8 cellular contexts compared by ENCODE assay signal in the genomic region with DNA sequence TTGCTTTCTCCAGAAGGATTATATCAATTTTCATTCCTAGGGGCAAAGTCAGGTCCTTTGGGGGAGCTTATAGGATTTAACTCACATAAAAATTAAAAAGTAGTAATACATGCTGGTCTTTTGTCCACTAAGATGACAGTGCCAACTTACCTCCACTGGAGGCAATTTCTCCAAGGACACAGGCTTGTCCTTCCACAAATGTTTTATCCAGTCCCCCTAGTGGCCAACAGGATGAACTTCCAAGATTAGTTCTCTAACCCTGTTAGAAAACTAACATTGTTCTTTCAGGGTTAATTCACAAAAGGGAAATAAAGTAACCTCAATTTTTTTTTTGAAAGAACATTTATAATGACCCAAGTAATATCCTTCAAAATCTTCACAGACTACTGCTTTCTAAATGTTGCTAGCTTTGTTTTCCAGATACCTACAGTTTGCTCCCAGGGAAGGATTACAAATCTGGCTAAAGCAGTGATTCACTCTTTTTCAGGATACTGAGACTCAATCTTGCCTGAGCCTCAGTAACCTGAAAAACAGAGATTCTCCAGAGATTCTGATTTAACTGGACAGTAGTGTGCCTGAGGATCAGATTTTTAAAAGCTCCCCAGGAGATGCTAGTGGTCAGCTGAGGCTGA. TPM values are rescaled to one million over a fixed set of nuclear protein-coding genes. Genes with fewer than 3 reads are reported as not detected.
DNase-seq lines count a peak whose midpoint lies in the region; ATAC-seq, FAIRE-seq and TF ChIP-seq lines count a peak whose summit lies in the region.

No MANE protein-coding gene starts in this region.

- no peaks in the 10 kb centered on the region for H4K20me1 ChIP-seq in GM12878 (ENCODE audit: control insufficient read depth, insufficient read depth)

- no peak overlapping the region for H3K4me3 Mint-ChIP-seq in activated CD4-positive, alpha-beta memory T cell treated with anti-CD3 and anti-CD28 coated beads for 36 hours

- H3K4me2 ChIP-seq in GM12878 (ENCODE audit: control insufficient read depth, insufficient read depth), result no peak overlapping the region

- no peak for TF ChIP-seq EP300 in GM12878 (IDR thresholded peaks at IDR 0.05; ENCODE audit: borderline replicate concordance in 1 of 2, control insufficient read depth in 1 of 2, low read depth in 2 of 2, low read length in 2 of 2)

- no peak overlapping the region for H2AFZ ChIP-seq in GM12878 (ENCODE audit: control insufficient read depth, low read depth, low read length)

- H3K27ac ChIP-seq in GM12878 (ENCODE audit: control insufficient read depth, insufficient read depth), result no peak overlapping the region
- H3K27ac ChIP-seq in testis, result no peak overlapping the region

- H3K9me3 ChIP-seq in GM12878 (replicated peaks; ENCODE audit: control insufficient read depth, insufficient read depth, low read length) (no peaks in the 10 kb centered on the region), testis (no peaks in the 10 kb centered on the region)

- no peaks in the 10 kb centered on the region for H3K36me3 ChIP-seq in GM12878 (ENCODE audit: control insufficient read depth in 2 of 2, insufficient read depth in 2 of 2, low read length in 1 of 2)
- H3K36me3 ChIP-seq in testis (ENCODE audit: low read depth, missing control alignments), result no peaks in the 10 kb centered on the region

- BruUV-seq in GM12878 (replicated peaks; lab: Mats Ljungman, UMichigan), result no TSS peak

- SMC1A ChIA-PET in GM12878 (lab: Charles Lee; ENCODE audit: uncharacterized antibody, unreplicated experiment), result interaction anchor here (0.6 to 5.5 kb wide), 27 partner anchors 10 to 271 kb away, joined by 3 to 54 read pairs (median 5); no protein-coding TSS in a partner anchor

- H3K27me3 Mint-ChIP-seq in activated CD4-positive, alpha-beta memory T cell treated with anti-CD3 and anti-CD28 coated beads for 36 hours, result no peaks in the 10 kb centered on the region

- DNase-seq in D341Med (ENCODE audit: low spot score), result peak; percentile 58
- peak; percentile 68 for DNase-seq in HEK293T (ENCODE audit: extremely low spot score)
- DNase-seq in NCI-H82 treated with DMSO at 0.1 percent for 48 hours (lab: John Stamatoyannopoulos, UW; ENCODE audit: unreplicated experiment), result peak; percentile 60
- DNase-seq in GM12878 (ENCODE audit: low read depth, low spot score), result no peak
- peak; percentile 68 for DNase-seq in iris pigment epithelial cell (ENCODE audit: low read depth)
- peak; percentile 51 for DNase-seq in testis
- no peak for DNase-seq in activated CD4-positive, alpha-beta memory T cell treated with anti-CD3 and anti-CD28 coated beads for 36 hours

- POLR2A ChIA-PET in HEK293T (lab: Yijun Ruan, JAX) (interaction anchor here (1.4 kb wide), 1 partner anchor 15 kb away, joined by 6 read pairs; no protein-coding TSS in a partner anchor), GM12878 (lab: Charles Lee) (interaction anchor here (0.5 to 1.6 kb wide), 4 partner anchors 26 to 308 kb away, joined by 3 to 5 read pairs (median 4); no protein-coding TSS in a partner anchor)
- POLR2A ChIA-PET in activated CD4-positive, alpha-beta memory T cell treated with anti-CD3 and anti-CD28 coated beads for 36 hours (lab: Charles Lee), result interaction anchor here (1.4 kb wide), 1 partner anchor 11 kb away, joined by 3 read pairs; no protein-coding TSS in a partner anchor

- no peak for TF ChIP-seq POLR2A in GM12878 (IDR thresholded peaks at IDR 0.05; ENCODE audit: low read depth, low read length)
- no peak for TF ChIP-seq POLR2A in testis (IDR thresholded peaks at IDR 0.05)

- no peak overlapping the region for H3K4me3 ChIP-seq in GM12878
- H3K4me3 ChIP-seq in testis, result no peak overlapping the region

- no peaks in the 10 kb centered on the region for H3K9me3 Mint-ChIP-seq in activated CD4-positive, alpha-beta memory T cell treated with anti-CD3 and anti-CD28 coated beads for 36 hours

- no peak overlapping the region for H3K9ac ChIP-seq in GM12878 (ENCODE audit: control insufficient read depth, insufficient read depth, low read length)

- H3K27ac Mint-ChIP-seq in activated CD4-positive, alpha-beta memory T cell treated with anti-CD3 and anti-CD28 coated beads for 36 hours, result no peak overlapping the region

- H3K27me3 ChIP-seq in GM12878 (replicated peaks in 1 of 2; ENCODE audit: control insufficient read depth in 2 of 2, insufficient read depth in 2 of 2, low read length in 1 of 2) (no peaks in the 10 kb centered on the region), testis (no peaks in the 10 kb centered on the region)

- TF ChIP-seq CTCF in GM12878 (IDR thresholded peaks at IDR 0.05 in 2 of 3, conservative IDR thresholded peaks at IDR 0.05 in 1 of 3; ENCODE audit: control insufficient read depth in 2 of 3, extremely low read depth in 1 of 3, insufficient read depth in 1 of 3, low read depth in 3 of 3, low read length in 3 of 3) (peak; percentile 74 to 89 (median 75)), testis (IDR thresholded peaks at IDR 0.05) (peak; percentile 86 to 97 (median 91))

- ATAC-seq in GM12878 (peak; percentile 92), GM18498 (IDR thresholded peaks at IDR 0.05; ENCODE audit: unreplicated experiment) (no peak)

- peak; percentile 84 for TF ChIP-seq RAD21 in GM12878 (IDR thresholded peaks at IDR 0.05; ENCODE audit: insufficient read depth, low read depth, low read length)

- H3K4me1 ChIP-seq in GM12878 (ENCODE audit: control insufficient read depth, insufficient read depth, low read length) (no peaks in the 10 kb centered on the region), testis (peaks cover 22% of the 10 kb centered on the region)

- no peaks in the 10 kb centered on the region for H3K79me2 ChIP-seq in GM12878 (ENCODE audit: control insufficient read depth, insufficient read depth, low read length)

- intact Hi-C loops in GM12878 (cut with micrococcal nuclease; ENCODE audit: unreplicated experiment) (loop anchor here (5.0 kb wide), 1 partner anchor 225 kb away; no protein-coding TSS in a partner anchor), testis (cut with DNase I; ENCODE audit: low total_unique reads) (no loop called here)
- intact Hi-C loops in activated CD4-positive, alpha-beta memory T cell treated with anti-CD3 and anti-CD28 coated beads for 36 hours (cut with micrococcal nuclease), result loop anchor here (5.0 kb wide), 1 partner anchor 270 kb away; no protein-coding TSS in a partner anchor

- CTCF ChIA-PET in HEK293T (lab: Yijun Ruan, JAX) (interaction anchor here (0.6 to 1.9 kb wide), 7 partner anchors 13 to 271 kb away, joined by 3 to 6 read pairs (median 3); no protein-coding TSS in a partner anchor), GM12878 (lab: Yijun Ruan, JAX) (interaction anchor here (0.6 to 3.7 kb wide), 39 partner anchors 10 to 724 kb away, joined by 3 to 61 read pairs (median 6); no protein-coding TSS in a partner anchor)
- CTCF ChIA-PET in activated CD4-positive, alpha-beta memory T cell treated with anti-CD3 and anti-CD28 coated beads for 36 hours (lab: Charles Lee), result interaction anchor here (0.8 to 3.5 kb wide), 41 partner anchors 10 to 449 kb away, joined by 3 to 42 read pairs (median 4); no protein-coding TSS in a partner anchor

- RAD21 ChIA-PET in GM12878 (lab: Charles Lee; ENCODE audit: unreplicated experiment), result interaction anchor here (0.6 to 3.9 kb wide), 16 partner anchors 11 to 318 kb away, joined by 3 to 30 read pairs (median 4); no protein-coding TSS in a partner anchor

- in situ Hi-C loops in GM12878 (cut with MboI), result no loop called here

- H3K4me1 Mint-ChIP-seq in activated CD4-positive, alpha-beta memory T cell treated with anti-CD3 and anti-CD28 coated beads for 36 hours (ENCODE audit: low read depth), result peaks cover 4% of the 10 kb centered on the region

- FAIRE-seq in GM12878 (lab: Jason Lieb, UNC), result peak; percentile 92

- H3K36me3 Mint-ChIP-seq in activated CD4-positive, alpha-beta memory T cell treated with anti-CD3 and anti-CD28 coated beads for 36 hours, result no peaks in the 10 kb centered on the region

TF ChIP-seq in HEK293T, 16 proteins besides CTCF, POLR2A, EP300 and RAD21:
- no peak for TF ChIP-seq SP1 (IDR thresholded peaks at IDR 0.05)

TF ChIP-seq in GM12878, 131 proteins besides CTCF, POLR2A, EP300 and RAD21 (continues in another document):
- no peak for TF ChIP-seq MEF2B (IDR thresholded peaks at IDR 0.05; ENCODE audit: partially characterized antibody, poor library complexity, severe bottlenecking)
- TF ChIP-seq SMC3 (IDR thresholded peaks at IDR 0.05; ENCODE audit: borderline replicate concordance, low read length), result peak; percentile 84
- no peak for TF ChIP-seq MEF2A (IDR thresholded peaks at IDR 0.05; ENCODE audit: insufficient read depth, low read depth, low read length)
- no peak for TF ChIP-seq KDM1A (IDR thresholded peaks at IDR 0.05; ENCODE audit: borderline replicate concordance)
- TF ChIP-seq CHD2 (IDR thresholded peaks at IDR 0.05; ENCODE audit: borderline replicate concordance, low read depth, low read length), result no peak
- TF ChIP-seq YY1 (IDR thresholded peaks at IDR 0.05; ENCODE audit: low read depth, low read length), result no peak

RNA-seq across cellular contexts. Expression of a gene that starts 31.7 kb away (rescaled TPM):
- 83.3 and 89.2 TPM in 2 replicates for total RNA-seq in GM12878 (2013; cell fraction: nucleolus; rRNA removed)
- 12.3 and 16.2 TPM in 2 replicates for total RNA-seq in GM12878 (2014; rRNA removed)
- 14.1 and 14.9 TPM in 2 replicates for total RNA-seq in GM12878 (2014; rRNA removed; fragmentation: Illumina TruSeq; extraction: Trizol)
- total RNA-seq in GM12878 (2021), result 14.2 and 14.3 TPM in 2 replicates
- polyA plus RNA-seq in GM12878 (2011; ENCODE audit: low read depth), result 7.4 TPM
- polyA plus RNA-seq in GM12878 (2011; rRNA removed), result 18.4 and 24.9 TPM in 2 replicates
- polyA plus RNA-seq in GM12878 (2011; cell fraction: cytosol; rRNA removed), result 7.3 and 8.6 TPM in 2 replicates
- 19.8 and 20.7 TPM in 2 replicates for polyA plus RNA-seq in GM12878 (2011; cell fraction: nucleus; rRNA removed)
- 8.6 and 11.7 TPM in 2 replicates for polyA plus RNA-seq in GM12878 (2012)
- polyA plus RNA-seq in GM12878 (2014; fragmentation: Illumina TruSeq; extraction: Trizol), result 10.6 and 14.1 TPM in 2 replicates
- polyA plus RNA-seq in GM12878 (2014; fragmentation: Nextera tagmentation; extraction: Ambion mirVana), result 1 to 10 TPM; 2.3 to 5.9 TPM
- 7.2 and 8.7 TPM in 2 replicates for polyA plus RNA-seq in GM12878 (2014; rRNA removed)
- 1 to 10 TPM; 8.0 to 8.2 TPM for polyA plus RNA-seq in GM12878 (2016; fragmentation: Nextera tagmentation; extraction: Ambion mirVana)
- polyA minus RNA-seq in GM12878 (2011; rRNA and poly(A)+ RNA removed), result 21.7 and 32.4 TPM in 2 replicates
- 6.9 and 8.4 TPM in 2 replicates for polyA minus RNA-seq in GM12878 (2011; cell fraction: cytosol; rRNA and poly(A)+ RNA removed)
- 12.6 and 18.4 TPM in 2 replicates for polyA minus RNA-seq in GM12878 (2011; cell fraction: nucleus; rRNA and poly(A)+ RNA removed)
- total RNA-seq in testis, result 10 to 100 TPM; 25.8 to 26.8 TPM
- 11.1 TPM for polyA plus RNA-seq in testis (ENCODE audit: insufficient read depth, low read depth, low replicate concordance)
- total RNA-seq in activated CD4-positive, alpha-beta memory T cell treated with anti-CD3 and anti-CD28 coated beads for 36 hours, result 10 to 100 TPM; 31.4 to 32.5 TPM

Comparison
In these comparisons a context has a peak if more than half of its experiments do, and no peak if none do; other contexts are left out.
1. DNase-seq: peak in D341Med (single experiment), HEK293T (single experiment), NCI-H82 treated with DMSO at 0.1 percent for 48 hours (single experiment), iris pigment epithelial cell (single experiment) and testis (single experiment); none in GM12878 (single experiment) and activated CD4-positive, alpha-beta memory T cell treated with anti-CD3 and anti-CD28 coated beads for 36 hours (single experiment).